8 cellular contexts compared by ENCODE assay signal in genomic region chr14:77376771-77377501, GRCh38. TPM values are rescaled to one million over a fixed set of nuclear protein-coding genes. Genes with fewer than 3 reads are reported as not detected.
DNase-seq lines count a peak whose midpoint lies in the region; ATAC-seq and TF ChIP-seq lines count a peak whose summit lies in the region.

Gene SAMD15 (plus strand): TSS chr14:77377379. CDS start chr14:77377419, 40 bp downstream.
Gene TMED8 (minus strand): TSS chr14:77377094. CDS start chr14:77377053, 41 bp downstream.

- intact Hi-C loops in mucosa of descending colon (cut with DNase I, micrococcal nuclease) = no loop called here

- H3K4me3 ChIP-seq in mucosa of descending colon = peak within 1 kb of the TSS; percentile 75

- ATAC-seq in GM21360 (IDR thresholded peaks at IDR 0.05; ENCODE audit: unreplicated experiment) = peak; percentile 81
- peak; percentile 99 for ATAC-seq in mucosa of descending colon

- peak within 1 kb of the TSS; percentile 69 for H3K27ac ChIP-seq in epithelial cell of prostate

- DNase-seq in D341Med (ENCODE audit: low spot score) (peak; percentile 97), HT1080 (ENCODE audit: low read depth) (peak; percentile 88), NOMO-1 treated with DMSO at 0.1 percent for 48 hours (lab: John Stamatoyannopoulos, UW; ENCODE audit: unreplicated experiment) (peak; percentile 79), epithelial cell of prostate (ENCODE audit: low read depth, low spot score) (peak; percentile 26), mucosa of descending colon (peak; percentile 88 to 91 (median 90))
- DNase-seq in activated CD8-positive, alpha-beta memory T cell treated with anti-CD3 and anti-CD28 coated beads, Interleukin-2, amount 50 U/mL, for 4 hours = peak; percentile 85
- DNase-seq in stimulated activated CD8-positive, alpha-beta memory T cell treated with anti-CD3 and anti-CD28 coated beads, Interleukin-4, amount 100 ng/mL, for 1 hour (ENCODE audit: low read depth in 2 of 2, low spot score in 1 of 2) = peak; percentile 55 to 63

- H3K9me3 ChIP-seq in mucosa of descending colon = no peaks in the 10 kb centered on the region

- no peak for TF ChIP-seq CTCF in mucosa of descending colon (IDR thresholded peaks at IDR 0.05)

- no peaks in the 10 kb centered on the region for H3K36me3 ChIP-seq in mucosa of descending colon (ENCODE audit: low read depth)

- H3K4me1 ChIP-seq in mucosa of descending colon (ENCODE audit: low read depth) = peaks cover 7% of the 10 kb centered on the region

RNA-seq across cellular contexts. Expression of gene SAMD15, which starts in this region (rescaled TPM):
- total RNA-seq in HT1080 (2014; rRNA removed; shearing (Covaris generic)) = 0.84 and 2.6 TPM in 2 replicates
- polyA plus RNA-seq in HT1080 (2015; cell fraction: cytosol; rRNA removed) = 0.93 and 1.2 TPM in 2 replicates
- polyA plus RNA-seq in HT1080 (2015; cell fraction: nucleus; rRNA removed) = 0.59 and 3.2 TPM in 2 replicates
- under 1 TPM; 0.29 to 0.66 (median 0.43) TPM for total RNA-seq in mucosa of descending colon

RNA-seq across cellular contexts. Expression of gene TMED8, which starts in this region (rescaled TPM):
- total RNA-seq in HT1080 (2014; rRNA removed; shearing (Covaris generic)) = 11.8 and 13.7 TPM in 2 replicates
- polyA plus RNA-seq in HT1080 (2015; cell fraction: cytosol; rRNA removed) = 9.1 and 13.0 TPM in 2 replicates
- 10.5 and 11.5 TPM in 2 replicates for polyA plus RNA-seq in HT1080 (2015; cell fraction: nucleus; rRNA removed)
- total RNA-seq in mucosa of descending colon = 10 to 100 TPM in 1 of 3 donors, 1 to 10 TPM in 2; 6.5 to 15.6 (median 7.7) TPM

Comparison
In these comparisons a context has a peak if more than half of its experiments do, and no peak if none do; other contexts are left out.
1. Peak in every context shown above with its lines: DNase-seq, ATAC-seq, H3K4me3 ChIP-seq and H3K27ac ChIP-seq.
2. DNase-seq: peak in every context shown above with its lines; median percentile 97 in D341Med; 90 in mucosa of descending colon; 88 in HT1080; 85 in activated CD8-positive, alpha-beta memory T cell treated with anti-CD3 and anti-CD28 coated beads, Interleukin-2, amount 50 U/mL, for 4 hours; 79 in NOMO-1 treated with DMSO at 0.1 percent for 48 hours; 59 in stimulated activated CD8-positive, alpha-beta memory T cell treated with anti-CD3 and anti-CD28 coated beads, Interleukin-4, amount 100 ng/mL, for 1 hour; 26 in epithelial cell of prostate.